ENCODE assay signal across 21 cellular contexts in genomic region chr7:7521259-7521658, GRCh38.
A peak's percentile ranks its signal among the peaks of the same experiment; 100 is the strongest.
DNase-seq lines count a peak whose midpoint lies in the region; ATAC-seq, FAIRE-seq and TF ChIP-seq lines count a peak whose summit lies in the region.
"Had no signal": no experiment of that assay in that cellular context is flagged by ENCODE, and none has a peak within 500 bp of the region (broad histone marks: within the 10 kb centered on the region; RNA-seq: fewer than 3 reads in every experiment).

No MANE protein-coding gene starts in this region.

- no peaks in the 10 kb centered on the region for H3K27me3 ChIP-seq in brain microvascular endothelial cell (replicated peaks)
- H3K27me3 ChIP-seq: dorsolateral prefrontal cortex, esophagus squamous epithelium, heart left ventricle, neural progenitor cell, suprapubic skin had no signal

- no peak for FAIRE-seq in D721Med (lab: Jason Lieb, UNC)
- FAIRE-seq: keratinocyte had no signal

- TF ChIP-seq CTCF in brain microvascular endothelial cell (IDR thresholded peaks at IDR 0.05; ENCODE audit: low read depth, low read length, missing control alignments) (no peak), D721Med (IDR thresholded peaks at IDR 0.05; ENCODE audit: insufficient read depth, missing control alignments) (no peak)

- H3K27ac ChIP-seq in brain microvascular endothelial cell, result no peak overlapping the region
- H3K27ac ChIP-seq: dorsolateral prefrontal cortex, esophagus squamous epithelium, heart left ventricle, neural progenitor cell, suprapubic skin had no signal

- DNase-seq in DMS53 (lab: John Stamatoyannopoulos, UW) (peak; percentile 92), OCI-M1 (lab: John Stamatoyannopoulos, UW) (peak; percentile 14), brain microvascular endothelial cell (peak; percentile 6), NCI-H774 (lab: John Stamatoyannopoulos, UW) (no peak), D721Med (ENCODE audit: insufficient read length, low spot score) (no peak), DMS79 (lab: John Stamatoyannopoulos, UW) (no peak)
- DNase-seq: activated B cell treated with CpG ODN at 0.5 μM for 24 hours; activated gamma-delta T cell; dorsolateral prefrontal cortex; esophagus squamous epithelium; H7; heart left ventricle; mesenchymal stem cell; NCI-H1048; retina; stimulated activated CD8-positive, alpha-beta memory T cell treated with anti-CD3 and anti-CD28 coated beads, Interleukin-4, amount 100 ng/mL, for 48 hours had no signal

- in situ Hi-C loops in brain microvascular endothelial cell (cut with HindIII; ENCODE audit: low pct_ligation_motif_present, low sequenced_read_pairs), result no loop called here

- ATAC-seq in GM18868 (IDR thresholded peaks at IDR 0.05; ENCODE audit: unreplicated experiment) (peak; percentile 53), GM21737 (IDR thresholded peaks at IDR 0.05; ENCODE audit: unreplicated experiment) (no peak)
- ATAC-seq: heart left ventricle had no signal

- H3K4me3 ChIP-seq in brain microvascular endothelial cell (ENCODE audit: low read depth, low read length), result no peak overlapping the region
- H3K4me3 ChIP-seq: dorsolateral prefrontal cortex, esophagus squamous epithelium, heart left ventricle, neural progenitor cell, suprapubic skin had no signal

- no peaks in the 10 kb centered on the region for H3K36me3 ChIP-seq in brain microvascular endothelial cell (replicated peaks)
- H3K36me3 ChIP-seq: esophagus squamous epithelium, heart left ventricle, neural progenitor cell, suprapubic skin had no signal

Comparison
In these comparisons a context has a peak if more than half of its experiments do, and no peak if none do; other contexts are left out.
1. DNase-seq: peak in DMS53 (single experiment), OCI-M1 (single experiment) and brain microvascular endothelial cell (single experiment); none in NCI-H774 (single experiment), D721Med (single experiment) and DMS79 (single experiment).